Comparison of ENCODE assay signal across 27 cellular contexts in the genomic region with DNA sequence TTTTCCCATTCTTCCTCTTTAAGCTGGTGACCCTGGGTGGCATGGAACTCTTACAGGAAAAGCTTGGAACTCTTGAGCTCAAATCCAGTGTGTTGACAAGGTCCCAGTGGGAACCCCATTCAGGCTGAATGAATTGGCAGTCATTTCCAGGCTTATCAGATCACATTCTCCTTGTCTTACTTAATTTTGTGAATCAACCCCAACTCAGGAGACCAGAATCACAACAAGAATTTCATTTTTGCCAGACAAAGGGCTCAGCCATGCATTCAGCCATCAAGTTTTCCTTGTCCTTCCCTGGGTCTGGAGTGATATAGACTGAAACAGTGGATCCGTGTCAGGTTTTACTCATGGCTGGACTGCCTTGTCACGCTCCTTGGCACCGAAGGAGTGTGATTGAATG.
DNase-seq lines count a peak whose midpoint lies in the region; ATAC-seq, FAIRE-seq and TF ChIP-seq lines count a peak whose summit lies in the region.
"Had no signal": no experiment of that assay in that cellular context is flagged by ENCODE, and none has a peak within 500 bp of the region (broad histone marks: within the 10 kb centered on the region; RNA-seq: fewer than 3 reads in every experiment).

No MANE protein-coding gene starts in this region.

- H3K36me3 ChIP-seq in Panc1 (ENCODE audit: control insufficient read depth, insufficient read depth, low read length) (no peaks in the 10 kb centered on the region), H1 (ENCODE audit: control insufficient read depth in 2 of 4, insufficient read depth in 4 of 4, low read length in 3 of 4) (no peaks in the 10 kb centered on the region), mesodermal cell (ENCODE audit: control insufficient read depth, insufficient read depth, low read length) (no peaks in the 10 kb centered on the region), aorta (ENCODE audit: control insufficient read depth in 1 of 2, insufficient read depth in 2 of 2, low read length in 1 of 2) (no peaks in the 10 kb centered on the region)
- H3K36me3 ChIP-seq: heart left ventricle, pancreas, stomach, transverse colon had no signal

- no peak overlapping the region for H2AFZ ChIP-seq in H1 (ENCODE audit: low read length)

- no peak for ATAC-seq in Panc1
- peak; percentile 44 for ATAC-seq in aorta (ENCODE audit: low FRiP score)
- no peak for ATAC-seq in HG03457 (IDR thresholded peaks at IDR 0.05; ENCODE audit: unreplicated experiment)
- ATAC-seq: activated T-cell treated with anti-CD3 and anti-CD28 coated beads, Interleukin-2, amount 50 U/mL, for 4 hours; heart left ventricle; left lobe of liver; naive thymus-derived CD8-positive, alpha-beta T cell; pancreas; PC-3 had no signal

- no peak overlapping the region for H3K4me2 ChIP-seq in H1 (ENCODE audit: insufficient read depth in 1 of 2, low read depth in 2 of 2, low read length in 2 of 2)

- H3K27ac ChIP-seq in Panc1 (ENCODE audit: low read length): peak overlapping the region; percentile 65; the same call in 1 of the 2 replicates
- H3K27ac ChIP-seq in H1 (ENCODE audit: low read depth, low read length): no peak overlapping the region
- peak overlapping the region; percentile 88 for H3K27ac ChIP-seq in mesodermal cell (ENCODE audit: low read depth, low read length, severe bottlenecking)
- peak overlapping the region in 1 of 2 donors; percentile 58 for H3K27ac ChIP-seq in aorta (ENCODE audit: low read depth in 1 of 2, low read length in 2 of 2)
- H3K27ac ChIP-seq: dorsolateral prefrontal cortex, heart left ventricle, pancreas, stomach, transverse colon had no signal

- TF ChIP-seq CTCF in Panc1 (IDR thresholded peaks at IDR 0.05) (no peak), H1 (IDR thresholded peaks at IDR 0.05; ENCODE audit: control extremely low read depth in 1 of 3, insufficient read depth in 1 of 3, low read depth in 1 of 3, low read length in 3 of 3) (no peak)

- peaks cover 3% of the 10 kb centered on the region; the same call in 1 of the 2 replicates for H3K4me1 ChIP-seq in Panc1 (ENCODE audit: control insufficient read depth, insufficient read depth, low read length)
- peaks cover 1 to 11% (median 7%) of the 10 kb centered on the region in 4 experiments; a peak in 5 of 7 replicates for H3K4me1 ChIP-seq in H1 (replicated peaks in 1 of 4; ENCODE audit: control insufficient read depth in 3 of 4, insufficient read depth in 4 of 4, low read length in 3 of 4)
- peaks cover 19% of the 10 kb centered on the region for H3K4me1 ChIP-seq in mesodermal cell (ENCODE audit: control insufficient read depth, insufficient read depth, low read length, poor library complexity, severe bottlenecking)
- peaks cover 0 to 14% of the 10 kb centered on the region in 2 donors for H3K4me1 ChIP-seq in aorta (ENCODE audit: control insufficient read depth in 1 of 2, insufficient read depth in 2 of 2, low read length in 2 of 2)
- H3K4me1 ChIP-seq: heart left ventricle, pancreas, stomach, transverse colon had no signal

- no peak overlapping the region for H3K18ac ChIP-seq in H1 (ENCODE audit: extremely low read depth, low read length)

- no peak overlapping the region for H2BK5ac ChIP-seq in H1 (ENCODE audit: low read depth, low read length)

- no peak for TF ChIP-seq EP300 in H1 (IDR thresholded peaks at IDR 0.05; ENCODE audit: borderline replicate concordance in 1 of 2, low read depth in 2 of 2, low read length in 2 of 2)

- H3K23ac ChIP-seq in H1 (ENCODE audit: insufficient read length): no peak overlapping the region

- H3K27me3 ChIP-seq in Panc1 (ENCODE audit: control insufficient read depth, insufficient read depth, low read length): no peaks in the 10 kb centered on the region
- no peaks in the 10 kb centered on the region for H3K27me3 ChIP-seq in H1 (replicated peaks in 1 of 4; ENCODE audit: control insufficient read depth in 3 of 4, extremely low read depth in 1 of 4, insufficient read depth in 3 of 4, low read length in 3 of 4)
- no peaks in the 10 kb centered on the region for H3K27me3 ChIP-seq in aorta (ENCODE audit: control insufficient read depth in 1 of 2, insufficient read depth in 2 of 2, low read length in 1 of 2)
- H3K27me3 ChIP-seq: transverse colon had no signal

- no peak overlapping the region for H3K4ac ChIP-seq in H1 (replicated peaks; ENCODE audit: insufficient read length, low read depth, low read length)

- no peak for FAIRE-seq in H1 (lab: Jason Lieb, UNC)
- FAIRE-seq: pancreas had no signal

- H3K9ac ChIP-seq in H1 (replicated peaks in 1 of 4; ENCODE audit: extremely low read depth in 1 of 4, low read depth in 3 of 4, low read length in 3 of 4): no peak overlapping the region

- H4K91ac ChIP-seq in H1 (replicated peaks; ENCODE audit: insufficient read length, low read length): no peak overlapping the region

- H2BK12ac ChIP-seq in H1 (ENCODE audit: low read depth, low read length): no peak overlapping the region

- H3K4me3 ChIP-seq in Panc1 (ENCODE audit: low read depth in 2 of 2, low read length in 2 of 2): no peak overlapping the region
- H3K4me3 ChIP-seq in H1 (ENCODE audit: extremely low read depth in 1 of 4, insufficient read depth in 2 of 4, low read depth in 3 of 4, low read length in 4 of 4): no peak overlapping the region
- no peak overlapping the region for H3K4me3 ChIP-seq in mesodermal cell (ENCODE audit: extremely low read depth, insufficient read depth, low read length, poor library complexity, severe bottlenecking)
- H3K4me3 ChIP-seq in aorta (ENCODE audit: low read length in 2 of 2): no peak overlapping the region
- H3K4me3 ChIP-seq: dorsolateral prefrontal cortex, heart left ventricle, pancreas, stomach, transverse colon had no signal

- no peak overlapping the region for H2AK5ac ChIP-seq in H1 (ENCODE audit: low read depth, low read length)

- H3K23me2 ChIP-seq in H1 (ENCODE audit: low read depth, low read length): no peaks in the 10 kb centered on the region

- TF ChIP-seq RAD21 in H1 (IDR thresholded peaks at IDR 0.05 in 1 of 2, conservative IDR thresholded peaks at IDR 0.05 in 1 of 2; ENCODE audit: low read depth in 2 of 2, low read length in 2 of 2): no peak

- H3K9me3 ChIP-seq in Panc1 (ENCODE audit: control insufficient read depth, insufficient read depth, low read depth, low read length): no peaks in the 10 kb centered on the region
- H3K9me3 ChIP-seq in H1 (ENCODE audit: insufficient read depth in 2 of 2, low read depth in 1 of 2, low read length in 1 of 2): no peaks in the 10 kb centered on the region
- H3K9me3 ChIP-seq in mesodermal cell (ENCODE audit: control insufficient read depth, low read length): no peaks in the 10 kb centered on the region
- no peaks in the 10 kb centered on the region for H3K9me3 ChIP-seq in aorta (ENCODE audit: control insufficient read depth, low read length)
- H3K9me3 ChIP-seq: pancreas, stomach, transverse colon had no signal

- in situ Hi-C loops in Panc1 (cut with HindIII; ENCODE audit: low pct_unique_long_range_greater_than_20kb, low sequenced_read_pairs): no loop called here

- 89% methylated on average over 3 of the region's 3 CpGs; no CpG with 5 or more reads in 1 of the 2 experiments for WGBS in H1 (ENCODE audit: extremely low coverage in 1 of 2, insufficient coverage in 1 of 2, insufficient read length in 1 of 2, insufficient replicate concordance in 2 of 2, low coverage in 1 of 2, low lambda C conversion rate in 2 of 2, missing lambda C conversion rate in 1 of 2), 2 experiments
- 80% methylated on average over 1 of the region's 3 CpGs; no CpG with 5 or more reads in 1 of the 2 experiments for WGBS in mesodermal cell (ENCODE audit: insufficient coverage in 2 of 2), 2 experiments
- 30 to 32% methylated on average over 3 of the region's 3 CpGs for WGBS in aorta, 2 donors

- CTCF ChIA-PET in Panc1 (lab: Charles Lee): no interaction called here
- CTCF ChIA-PET in H1 (lab: Charles Lee; ENCODE audit: partially characterized antibody): interaction anchor here (0.7 to 4.0 kb wide), 16 partner anchors 10 to 243 kb away, joined by 3 to 39 read pairs (median 6); no protein-coding TSS in a partner anchor

- H3K14ac ChIP-seq in H1 (ENCODE audit: insufficient read length): no peak overlapping the region

- H3K56ac ChIP-seq in H1 (replicated peaks; ENCODE audit: insufficient read length, low read depth, low read length): no peak overlapping the region

- no TSS peak for BruUV-seq in Panc1 (replicated peaks; lab: Mats Ljungman, UMichigan)

- no peak overlapping the region for H2BK120ac ChIP-seq in H1 (replicated peaks; ENCODE audit: low read depth, low read length)

- H2BK15ac ChIP-seq in H1 (ENCODE audit: low read length): no peak overlapping the region

- no peaks in the 10 kb centered on the region for H3K79me1 ChIP-seq in H1 (ENCODE audit: low read depth, low read length)

- H3K79me2 ChIP-seq in H1 (ENCODE audit: control insufficient read depth in 1 of 2, insufficient read depth in 2 of 2, low read length in 2 of 2): no peaks in the 10 kb centered on the region

- no peak for DNase-seq in Panc1 (ENCODE audit: low read depth, low spot score)
- DNase-seq in H1 (ENCODE audit: low read depth in 1 of 2, low spot score in 2 of 2): no peak
- DNase-seq in aorta: peak in 1 of 2 donors; percentile 47
- DNase-seq in GDM1 (lab: John Stamatoyannopoulos, UW): no peak
- DNase-seq in NCI-H510A treated with DMSO at 0.1 percent for 48 hours (lab: John Stamatoyannopoulos, UW): no peak
- DNase-seq: activated CD8-positive, alpha-beta memory T cell treated with anti-CD3 and anti-CD28 coated beads for 24 hours; activated naive CD4-positive, alpha-beta T cell; activated T-cell treated with anti-CD3 and anti-CD28 coated beads, Interleukin-2, amount 50 U/mL, for 4 hours; amniotic stem cell; caudate nucleus; dorsolateral prefrontal cortex; heart left ventricle; KBM-7; midbrain; MM.1S; naive thymus-derived CD8-positive, alpha-beta T cell; NCI-H2081 treated with DMSO at 0.1 percent for 48 hours; NCI-H446 treated with DMSO at 0.1 percent for 48 hours; pancreas; PC-3; SHP77 treated with DMSO at 0.1 percent for 48 hours; stimulated activated CD4-positive, alpha-beta T cell treated with anti-CD3 and anti-CD28 coated beads, Interleukin-15, amount 100 ng/mL, for 24 hours; stomach; transverse colon had no signal

- intact Hi-C loops in Panc1 (cut with micrococcal nuclease; ENCODE audit: unreplicated experiment): no loop called here
- intact Hi-C loops in aorta (cut with DNase I): no loop called here

- POLR2A ChIA-PET in Panc1 (lab: Charles Lee): interaction anchor here (1.1 kb wide), 1 partner anchor 92 kb away, joined by 3 read pairs; the partner anchor contains the start of gene EEF1E1
- POLR2A ChIA-PET in H1 (lab: Charles Lee; ENCODE audit: partially characterized antibody): no interaction called here

- no peaks in the 10 kb centered on the region for H4K20me1 ChIP-seq in H1 (replicated peaks in 1 of 2; ENCODE audit: control insufficient read depth in 1 of 2, insufficient read depth in 2 of 2, low read length in 2 of 2)

- no peak overlapping the region for H2BK20ac ChIP-seq in H1 (ENCODE audit: low read length)

- TF ChIP-seq POLR2A in H1 (IDR thresholded peaks at IDR 0.05; ENCODE audit: control extremely low read depth in 1 of 2, low read depth in 2 of 2, low read length in 2 of 2): no peak

- H4K5ac ChIP-seq in H1 (ENCODE audit: insufficient read length, low read depth, low read length): peak overlapping the region; percentile 30

- no peak overlapping the region for H4K8ac ChIP-seq in H1 (ENCODE audit: extremely low read depth, insufficient read depth, low read length)

TF ChIP-seq in H1, 55 proteins besides CTCF, POLR2A, EP300 and RAD21 (continues in another document):
- TF ChIP-seq BACH1 (IDR thresholded peaks at IDR 0.05; ENCODE audit: low read length): no peak
